Comparison of ENCODE assay signal across 8 cellular contexts in genomic region chr16:5033256-5034166, GRCh38. TPM values are rescaled to one million over a fixed set of nuclear protein-coding genes. Genes with fewer than 3 reads are reported as not detected.
DNase-seq lines count a peak whose midpoint lies in the region; ATAC-seq and TF ChIP-seq lines count a peak whose summit lies in the region.

A gene with protein sequence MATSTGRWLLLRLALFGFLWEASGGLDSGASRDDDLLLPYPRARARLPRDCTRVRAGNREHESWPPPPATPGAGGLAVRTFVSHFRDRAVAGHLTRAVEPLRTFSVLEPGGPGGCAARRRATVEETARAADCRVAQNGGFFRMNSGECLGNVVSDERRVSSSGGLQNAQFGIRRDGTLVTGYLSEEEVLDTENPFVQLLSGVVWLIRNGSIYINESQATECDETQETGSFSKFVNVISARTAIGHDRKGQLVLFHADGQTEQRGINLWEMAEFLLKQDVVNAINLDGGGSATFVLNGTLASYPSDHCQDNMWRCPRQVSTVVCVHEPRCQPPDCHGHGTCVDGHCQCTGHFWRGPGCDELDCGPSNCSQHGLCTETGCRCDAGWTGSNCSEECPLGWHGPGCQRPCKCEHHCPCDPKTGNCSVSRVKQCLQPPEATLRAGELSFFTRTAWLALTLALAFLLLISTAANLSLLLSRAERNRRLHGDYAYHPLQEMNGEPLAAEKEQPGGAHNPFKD (minus strand): TSS chr16:5033935. CDS start chr16:5033914, 21 bp downstream.

- H3K36me3 Mint-ChIP-seq in stimulated activated naive CD8-positive, alpha-beta T cell treated with anti-CD3 and anti-CD28 coated beads, Interleukin-15, Interleukin-2, amounts not matched to agents 100 ng/mL and 50 ng/mL, for 24 hours (ENCODE audit: low read depth), result peaks cover 16% of the 10 kb centered on the region

- H3K4me3 ChIP-seq in fibroblast of villous mesenchyme (ENCODE audit: low read depth, low read length), result peak within 1 kb of the TSS; percentile 82
- peak within 1 kb of the TSS; percentile 94 for H3K4me3 ChIP-seq in neural cell (ENCODE audit: low read length)

- H3K9ac ChIP-seq in neural cell (ENCODE audit: low read length), result peak within 1 kb of the TSS; percentile 69

- no peaks in the 10 kb centered on the region for H3F3A ChIP-seq in neural cell (ENCODE audit: insufficient read depth, low read length, poor library complexity, severe bottlenecking)

- H3K9me3 ChIP-seq in neural cell (ENCODE audit: low read length), result no peaks in the 10 kb centered on the region

- H3K9me3 Mint-ChIP-seq in stimulated activated naive CD8-positive, alpha-beta T cell treated with anti-CD3 and anti-CD28 coated beads, Interleukin-15, Interleukin-2, amounts not matched to agents 100 ng/mL and 50 ng/mL, for 24 hours, result no peaks in the 10 kb centered on the region

- TF ChIP-seq EP300 in neural cell (conservative IDR thresholded peaks at IDR 0.05; ENCODE audit: poor library complexity, severe bottlenecking), result peak; percentile 65

- peak; percentile 84 for DNase-seq in Daoy (ENCODE audit: low read depth)
- peak; percentile 13 to 44 for DNase-seq in Kasumi-1 (lab: John Stamatoyannopoulos, UW)
- peak; percentile 10 for DNase-seq in SHP77 treated with DMSO at 0.1 percent for 48 hours (lab: John Stamatoyannopoulos, UW)
- DNase-seq in activated gamma-delta T cell (lab: John Stamatoyannopoulos, UW), result peak; percentile 59
- peak; percentile 84 for DNase-seq in fibroblast of villous mesenchyme (ENCODE audit: low read depth)

- peak; percentile 85 for ATAC-seq in GM21825 (IDR thresholded peaks at IDR 0.05; ENCODE audit: unreplicated experiment)

- H3K9me2 ChIP-seq in neural cell (ENCODE audit: insufficient read depth, low read length), result no peaks in the 10 kb centered on the region

- peak within 1 kb of the TSS; percentile 89 for H3K4me3 Mint-ChIP-seq in stimulated activated naive CD8-positive, alpha-beta T cell treated with anti-CD3 and anti-CD28 coated beads, Interleukin-15, Interleukin-2, amounts not matched to agents 100 ng/mL and 50 ng/mL, for 24 hours

- H3K27ac ChIP-seq in neural cell (ENCODE audit: low read length), result peak within 1 kb of the TSS; percentile 55

- no peaks in the 10 kb centered on the region for H3K79me2 ChIP-seq in neural cell (replicated peaks; ENCODE audit: insufficient read depth, low read length)

- no peaks in the 10 kb centered on the region for H3K36me3 ChIP-seq in neural cell (ENCODE audit: insufficient read depth, low read length)

- peak within 1 kb of the TSS; percentile 88 for H3K4me2 ChIP-seq in neural cell (ENCODE audit: low read length)

- H3K27me3 Mint-ChIP-seq in stimulated activated naive CD8-positive, alpha-beta T cell treated with anti-CD3 and anti-CD28 coated beads, Interleukin-15, Interleukin-2, amounts not matched to agents 100 ng/mL and 50 ng/mL, for 24 hours, result no peaks in the 10 kb centered on the region

- peak within 1 kb of the TSS; percentile 92 for H3K27ac Mint-ChIP-seq in stimulated activated naive CD8-positive, alpha-beta T cell treated with anti-CD3 and anti-CD28 coated beads, Interleukin-15, Interleukin-2, amounts not matched to agents 100 ng/mL and 50 ng/mL, for 24 hours

- peaks cover 16% of the 10 kb centered on the region for H3K4me1 Mint-ChIP-seq in stimulated activated naive CD8-positive, alpha-beta T cell treated with anti-CD3 and anti-CD28 coated beads, Interleukin-15, Interleukin-2, amounts not matched to agents 100 ng/mL and 50 ng/mL, for 24 hours (ENCODE audit: low read depth)

- H2AFZ ChIP-seq in neural cell (ENCODE audit: low read depth, low read length), result peak within 1 kb of the TSS; percentile 77

- TF ChIP-seq CTCF in fibroblast of villous mesenchyme (IDR thresholded peaks at IDR 0.05; ENCODE audit: insufficient read depth, low read depth, low read length) (no peak), neural cell (IDR thresholded peaks at IDR 0.05; ENCODE audit: poor library complexity, severe bottlenecking) (peak; percentile 22)

- no peaks in the 10 kb centered on the region for H3K27me3 ChIP-seq in neural cell (ENCODE audit: insufficient read depth, low read depth, low read length)

- H4K20me1 ChIP-seq in neural cell (ENCODE audit: insufficient read depth), result no peaks in the 10 kb centered on the region

- TF ChIP-seq RAD21 in neural cell (conservative IDR thresholded peaks at IDR 0.05), result peak; percentile 19

TF ChIP-seq in neural cell, 6 proteins besides CTCF, POLR2A, EP300 and RAD21:
- no peak for TF ChIP-seq EZH2 (IDR thresholded peaks at IDR 0.05; ENCODE audit: borderline replicate concordance, insufficient read depth, low read length, poor library complexity, severe bottlenecking)
- peak; percentile 46 for TF ChIP-seq SMC3 (conservative IDR thresholded peaks at IDR 0.05; ENCODE audit: poor library complexity)
- TF ChIP-seq MXI1 (conservative IDR thresholded peaks at IDR 0.05; ENCODE audit: poor library complexity, severe bottlenecking), result peak; percentile 95
- TF ChIP-seq REST (IDR thresholded peaks at IDR 0.05; ENCODE audit: borderline replicate concordance), result peak; percentile 78
- peak; percentile 84 for TF ChIP-seq POLR2AphosphoS5 (IDR thresholded peaks at IDR 0.05)
- TF ChIP-seq TAF1 (IDR thresholded peaks at IDR 0.05; ENCODE audit: low read depth), result no peak

RNA-seq across cellular contexts. Expression of the gene that starts here (rescaled TPM):
- 13.1 and 13.9 TPM in 2 replicates for total RNA-seq in Daoy (2014; rRNA removed; shearing (Covaris generic))
- 17.3 and 18.0 TPM in 2 replicates for total RNA-seq in fibroblast of villous mesenchyme
- 33.1 and 36.6 TPM in 2 replicates for polyA plus RNA-seq in neural cell
- polyA minus RNA-seq in neural cell, result 14.4 and 23.6 TPM in 2 replicates

Comparison
In these comparisons a context has a peak if more than half of its experiments do, and no peak if none do; other contexts are left out.
1. Peak in every context shown above with its lines: DNase-seq, ATAC-seq, H3K4me3 ChIP-seq and H3K27ac ChIP-seq.
2. DNase-seq: peak in every context shown above with its lines; median percentile 84 in Daoy; 84 in fibroblast of villous mesenchyme; 59 in activated gamma-delta T cell; 28 in Kasumi-1; 10 in SHP77 treated with DMSO at 0.1 percent for 48 hours.